ENCODE assay signal across 20 cellular contexts in genomic region chr14:100903672-100904185, GRCh38. TPM values are rescaled to one million over a fixed set of nuclear protein-coding genes. Genes with fewer than 3 reads are reported as not detected.
DNase-seq lines count a peak whose midpoint lies in the region; ATAC-seq, FAIRE-seq and TF ChIP-seq lines count a peak whose summit lies in the region.
"Had no signal": no experiment of that assay in that cellular context is flagged by ENCODE, and none has a peak within 500 bp of the region (broad histone marks: within the 10 kb centered on the region; RNA-seq: fewer than 3 reads in every experiment).

Gene RTL1 (minus strand): TSS chr14:100903722. CDS start chr14:100884788, 18,934 bp downstream.

- H3K4me1 ChIP-seq in A549 = peaks cover 5% of the 10 kb centered on the region; the same call in 2 of the 3 replicates
- H3K4me1 ChIP-seq in ectodermal cell (ENCODE audit: control insufficient read depth, insufficient read depth, low read length) = peaks cover 50% of the 10 kb centered on the region
- peaks cover 14% of the 10 kb centered on the region for H3K4me1 ChIP-seq in mesodermal cell (ENCODE audit: control insufficient read depth, insufficient read depth, low read length, poor library complexity, severe bottlenecking)

- ATAC-seq in A549 (no peak), GM18502 (IDR thresholded peaks at IDR 0.05; ENCODE audit: poor library complexity, unreplicated experiment) (no peak)
- ATAC-seq: gastroesophageal sphincter; stimulated activated effector memory CD8-positive, alpha-beta T cell treated with anti-CD3 and anti-CD28 coated beads, Interleukin-12 subunit alpha, Interleukin-12 subunit beta, amount 100 ng/mL, for 72 hours had no signal

- TF ChIP-seq CTCF in A549 (IDR thresholded peaks at IDR 0.05) = no peak
- TF ChIP-seq CTCF in GM20000 (IDR thresholded peaks at IDR 0.05; ENCODE audit: extremely low read depth, missing control alignments) = no peak
- no peak for TF ChIP-seq CTCF in WERI-Rb-1 (IDR thresholded peaks at IDR 0.05; ENCODE audit: low read depth, low read length)

- H3K27ac ChIP-seq in A549 (peak within 1 kb of the TSS; percentile 62), ectodermal cell (ENCODE audit: insufficient read depth, low read depth, low read length, poor library complexity, severe bottlenecking) (peak within 1 kb of the TSS; percentile 29), mesodermal cell (ENCODE audit: low read depth, low read length, severe bottlenecking) (no peak within 1 kb of the TSS), WERI-Rb-1 (no peak within 1 kb of the TSS)
- H3K27ac ChIP-seq: colonic mucosa, epithelial cell of prostate, gastroesophageal sphincter, skin epidermis had no signal

- TF ChIP-seq RAD21 in A549 (conservative IDR thresholded peaks at IDR 0.05 in 1 of 2, IDR thresholded peaks at IDR 0.05 in 1 of 2) = no peak

- no peak for TF ChIP-seq POLR2A in A549 (IDR thresholded peaks at IDR 0.05; ENCODE audit: low read length)

- H3K27me3 ChIP-seq in ectodermal cell (ENCODE audit: control insufficient read depth, insufficient read depth, low read length, poor library complexity, severe bottlenecking) (peaks cover 4% of the 10 kb centered on the region), WERI-Rb-1 (ENCODE audit: insufficient read depth, low read depth, severe bottlenecking) (peaks cover 79% of the 10 kb centered on the region)

- POLR2A ChIA-PET in A549 (lab: Yijun Ruan, JAX) = no interaction called here

- H3K4me2 ChIP-seq in A549 = 0 out of 3 replicates have a peak within 1 kb of the TSS, but pooled peaks have one; percentile 32

- TF ChIP-seq EP300 in A549 (IDR thresholded peaks at IDR 0.05) = no peak

- CTCF ChIA-PET in A549 (lab: Yijun Ruan, JAX) = interaction anchor here (0.6 to 3.8 kb wide), 4 partner anchors 13 to 336 kb away, joined by 3 to 32 read pairs (median 12); no protein-coding TSS in a partner anchor

- no peak for DNase-seq in A549 (ENCODE audit: low read depth in 1 of 2, low spot score in 1 of 2)
- DNase-seq in GM20000 (ENCODE audit: low spot score) = peak; percentile 6
- DNase-seq in AML-193 (lab: John Stamatoyannopoulos, UW) = no peak
- DNase-seq in WERI-Rb-1 = no peak
- DNase-seq in MV-4-11 (lab: John Stamatoyannopoulos, UW) = no peak
- DNase-seq: activated CD4-positive, alpha-beta T cell treated with anti-CD3 and anti-CD28 coated beads for 48 hours; activated naive CD4-positive, alpha-beta T cell; anterior cingulate cortex; NCI-H526 treated with DMSO at 0.1 percent for 48 hours; T1000 had no signal

- H3K4me3 ChIP-seq in A549 = no peak within 1 kb of the TSS
- peak within 1 kb of the TSS; percentile 22 for H3K4me3 ChIP-seq in ectodermal cell (ENCODE audit: insufficient read depth, low read depth, low read length)
- H3K4me3 ChIP-seq in mesodermal cell (ENCODE audit: extremely low read depth, insufficient read depth, low read length, poor library complexity, severe bottlenecking) = peak within 1 kb of the TSS; percentile 18
- H3K4me3 ChIP-seq in WERI-Rb-1 (ENCODE audit: low read depth, low read length) = no peak within 1 kb of the TSS
- H3K4me3 ChIP-seq: colonic mucosa, K562, skin epidermis had no signal

- FAIRE-seq in A549 (lab: Jason Lieb, UNC) = no peak
- FAIRE-seq: K562, keratinocyte had no signal

- H3K36me3 ChIP-seq in ectodermal cell (ENCODE audit: control insufficient read depth, insufficient read depth, low read length) (no peaks in the 10 kb centered on the region), mesodermal cell (ENCODE audit: control insufficient read depth, insufficient read depth, low read length) (no peaks in the 10 kb centered on the region), WERI-Rb-1 (no peaks in the 10 kb centered on the region)
- H3K36me3 ChIP-seq: colonic mucosa, gastroesophageal sphincter had no signal

- no peaks in the 10 kb centered on the region for H3K9me3 ChIP-seq in A549
- no peaks in the 10 kb centered on the region for H3K9me3 ChIP-seq in ectodermal cell (ENCODE audit: control insufficient read depth, low read length)
- H3K9me3 ChIP-seq in mesodermal cell (ENCODE audit: control insufficient read depth, low read length) = no peaks in the 10 kb centered on the region
- H3K9me3 ChIP-seq in WERI-Rb-1 (ENCODE audit: severe bottlenecking) = no peaks in the 10 kb centered on the region
- H3K9me3 ChIP-seq: colonic mucosa had no signal

- 85% methylated on average over 10 of the region's 12 CpGs for WGBS in A549 (ENCODE audit: missing lambda C conversion rate)
- WGBS in ectodermal cell, 2 experiments = 81 to 84% methylated on average over 12 of the region's 12 CpGs
- WGBS in mesodermal cell (ENCODE audit: insufficient coverage in 2 of 2), 2 experiments = 75 to 82% methylated on average over 9 to 10 of the region's 12 CpGs

TF ChIP-seq in A549, 52 proteins besides CTCF, POLR2A, EP300 and RAD21:
- TF ChIP-seq, protein P1, sequence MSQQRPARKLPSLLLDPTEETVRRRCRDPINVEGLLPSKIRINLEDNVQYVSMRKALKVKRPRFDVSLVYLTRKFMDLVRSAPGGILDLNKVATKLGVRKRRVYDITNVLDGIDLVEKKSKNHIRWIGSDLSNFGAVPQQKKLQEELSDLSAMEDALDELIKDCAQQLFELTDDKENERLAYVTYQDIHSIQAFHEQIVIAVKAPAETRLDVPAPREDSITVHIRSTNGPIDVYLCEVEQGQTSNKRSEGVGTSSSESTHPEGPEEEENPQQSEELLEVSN (IDR thresholded peaks at IDR 0.05; ENCODE audit: borderline replicate concordance, low read depth) = no peak
- TF ChIP-seq FOXS1 (CRISPR knock-in tag; IDR thresholded peaks at IDR 0.05) (no peak), ESRRA (IDR thresholded peaks at IDR 0.05; ENCODE audit: borderline replicate concordance, low read length) (no peak), ATOH8 (CRISPR knock-in tag; IDR thresholded peaks at IDR 0.05; ENCODE audit: low read depth) (no peak), MAZ (IDR thresholded peaks at IDR 0.05; ENCODE audit: borderline replicate concordance, low read depth, low read length) (no peak), ZSCAN20 (CRISPR knock-in tag; IDR thresholded peaks at IDR 0.05) (no peak), CBX8 (IDR thresholded peaks at IDR 0.05) (no peak)
- TF ChIP-seq, protein P2, sequence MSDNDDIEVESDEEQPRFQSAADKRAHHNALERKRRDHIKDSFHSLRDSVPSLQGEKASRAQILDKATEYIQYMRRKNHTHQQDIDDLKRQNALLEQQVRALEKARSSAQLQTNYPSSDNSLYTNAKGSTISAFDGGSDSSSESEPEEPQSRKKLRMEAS (IDR thresholded peaks at IDR 0.05) = no peak
TF ChIP-seq in A549: peak in this region for 0.

RNA-seq across cellular contexts. Expression of gene RTL1, which starts in this region (rescaled TPM):
- polyA plus RNA-seq in A549 (2011; rRNA removed) = 0.01 TPM in 1 of 2 replicates, not detected in the other
- 0.01 and 0.03 TPM in 2 replicates for polyA plus RNA-seq in A549 (2012; cell fraction: cytosol; rRNA removed)
- polyA plus RNA-seq in A549 (2012; cell fraction: nucleus; rRNA removed) = 0.01 and 0.02 TPM in 2 replicates
- 0.01 to 0.03 TPM in 2 of 3 replicates, not detected in the other for polyA plus RNA-seq in A549 (2017; fragmentation: RNase III; extraction: RNeasy Plus Mini Kit Qiagen cat#74134 plus additional on column Dnase treatment)
- 0.08 TPM in 1 of 2 replicates, not detected in the other for polyA minus RNA-seq in A549 (2011; rRNA and poly(A)+ RNA removed)
- polyA plus RNA-seq in ectodermal cell (2013, experiment 1 of 4) = 1.2 TPM
- polyA plus RNA-seq in ectodermal cell (2013, experiment 2 of 4) = 1.0 TPM
- polyA plus RNA-seq in ectodermal cell (2013, experiment 3 of 4) = 0.69 TPM
- 0.97 TPM for polyA plus RNA-seq in ectodermal cell (2013, experiment 4 of 4)
- polyA plus RNA-seq in mesodermal cell (2013, experiment 1 of 2) = 0.26 TPM
- 0.30 TPM for polyA plus RNA-seq in mesodermal cell (2013, experiment 2 of 2)
- polyA plus RNA-seq: K562, keratinocyte had no signal

Comparison
In these comparisons a context has a peak if more than half of its experiments do, and no peak if none do; other contexts are left out.
1. H3K27ac ChIP-seq: peak in A549 (2 of 2) and ectodermal cell (single experiment); none in mesodermal cell (single experiment) and WERI-Rb-1 (single experiment).
2. H3K4me3 ChIP-seq: peak in ectodermal cell (single experiment) and mesodermal cell (single experiment); none in A549 (single experiment) and WERI-Rb-1 (single experiment).